Comparison of ENCODE assay signal across 11 cellular contexts in genomic region chr18:48997681-48997984, GRCh38. TPM values are rescaled to one million over a fixed set of nuclear protein-coding genes. Genes with fewer than 3 reads are reported as not detected.
DNase-seq lines count a peak whose midpoint lies in the region; ATAC-seq and TF ChIP-seq lines count a peak whose summit lies in the region.
"Had no signal": no experiment of that assay in that cellular context is flagged by ENCODE, and none has a peak within 500 bp of the region (broad histone marks: within the 10 kb centered on the region; RNA-seq: fewer than 3 reads in every experiment).

No MANE protein-coding gene starts in this region.

- no peaks in the 10 kb centered on the region for H3K36me3 ChIP-seq in RWPE2 (ENCODE audit: low read depth)
- no peaks in the 10 kb centered on the region for H3K36me3 ChIP-seq in right atrium auricular region
- no peaks in the 10 kb centered on the region for H3K36me3 ChIP-seq in skeletal muscle satellite cell (ENCODE audit: insufficient read depth, low read length)
- H3K36me3 ChIP-seq: ovary had no signal

- ATAC-seq in RWPE2 (ENCODE audit: low read depth), result no peak; the same call in 2 of the 3 replicates
- no peak for ATAC-seq in GM18870 (IDR thresholded peaks at IDR 0.05; ENCODE audit: unreplicated experiment)

- H3K4me3 ChIP-seq in RWPE2 (ENCODE audit: severe bottlenecking), result no peak overlapping the region
- no peak overlapping the region for H3K4me3 ChIP-seq in right atrium auricular region
- H3K4me3 ChIP-seq in skeletal muscle satellite cell (ENCODE audit: low read length), result peak overlapping the region; percentile 42
- H3K4me3 ChIP-seq: ovary had no signal

- in situ Hi-C loops in GM13977 (cut with MboI; ENCODE audit: low pct_unique_long_range_greater_than_20kb, low sequenced_read_pairs, unreplicated experiment), result no loop called here

- TF ChIP-seq CTCF in RWPE2 (IDR thresholded peaks at IDR 0.05; ENCODE audit: poor library complexity, severe bottlenecking) (no peak), right atrium auricular region (IDR thresholded peaks at IDR 0.05) (no peak), GM13977 (IDR thresholded peaks at IDR 0.05; ENCODE audit: extremely low read depth, insufficient read depth, missing control alignments) (no peak)

- peak; percentile 60 for DNase-seq in DMS79 treated with DMSO at 0.1 percent for 48 hours (lab: John Stamatoyannopoulos, UW)
- no peak for DNase-seq in RWPE2 (ENCODE audit: low spot score)
- DNase-seq in right atrium auricular region (ENCODE audit: low spot score), result no peak
- no peak for DNase-seq in NCI-H1417 treated with DMSO at 0.1 percent for 48 hours (lab: John Stamatoyannopoulos, UW)
- no peak for DNase-seq in GM13977 (ENCODE audit: low spot score)
- DNase-seq: activated CD4-positive, CD25-positive, alpha-beta regulatory T cell; activated gamma-delta T cell; NCI-H2029 had no signal

- H3K27me3 ChIP-seq in RWPE2 (ENCODE audit: insufficient read depth, poor library complexity, severe bottlenecking), result no peaks in the 10 kb centered on the region
- H3K27me3 ChIP-seq in right atrium auricular region, result no peaks in the 10 kb centered on the region
- H3K27me3 ChIP-seq in skeletal muscle satellite cell (ENCODE audit: control insufficient read depth, insufficient read depth, low read length), result no peaks in the 10 kb centered on the region
- H3K27me3 ChIP-seq: ovary had no signal

- no peaks in the 10 kb centered on the region for H3K9me3 ChIP-seq in RWPE2 (ENCODE audit: severe bottlenecking)
- H3K9me3 ChIP-seq in right atrium auricular region, result no peaks in the 10 kb centered on the region
- H3K9me3 ChIP-seq in skeletal muscle satellite cell (replicated peaks; ENCODE audit: low read length), result no peaks in the 10 kb centered on the region
- H3K9me3 ChIP-seq: ovary had no signal

- H3K4me2 ChIP-seq in skeletal muscle satellite cell (ENCODE audit: low read length), result peak overlapping the region; percentile 74

- H3K4me1 ChIP-seq in RWPE2 (ENCODE audit: insufficient read depth, poor library complexity, severe bottlenecking) (peaks cover 36% of the 10 kb centered on the region), right atrium auricular region (peaks cover 0 to 57% of the 10 kb centered on the region in 2 donors), skeletal muscle satellite cell (ENCODE audit: control insufficient read depth, insufficient read depth, low read length) (peaks cover 64% of the 10 kb centered on the region)

- H3K27ac ChIP-seq in RWPE2 (ENCODE audit: poor library complexity, severe bottlenecking) (peak overlapping the region; percentile 81), right atrium auricular region (peak overlapping the region; percentile 70 to 92)
- H3K27ac ChIP-seq: ovary had no signal

- peak overlapping the region; percentile 84 for H3K9ac ChIP-seq in skeletal muscle satellite cell (ENCODE audit: low read depth, low read length)

RNA-seq across cellular contexts. Expression of gene SMAD7, which starts 46.9 kb away (rescaled TPM):
- 10 to 100 TPM; 55.1 to 98.1 TPM for total RNA-seq in right atrium auricular region
- total RNA-seq in skeletal muscle satellite cell (2012; rRNA removed), result 4.8 and 7.6 TPM in 2 replicates
